Comparison of ENCODE assay signal across 14 cellular contexts in the genomic region with DNA sequence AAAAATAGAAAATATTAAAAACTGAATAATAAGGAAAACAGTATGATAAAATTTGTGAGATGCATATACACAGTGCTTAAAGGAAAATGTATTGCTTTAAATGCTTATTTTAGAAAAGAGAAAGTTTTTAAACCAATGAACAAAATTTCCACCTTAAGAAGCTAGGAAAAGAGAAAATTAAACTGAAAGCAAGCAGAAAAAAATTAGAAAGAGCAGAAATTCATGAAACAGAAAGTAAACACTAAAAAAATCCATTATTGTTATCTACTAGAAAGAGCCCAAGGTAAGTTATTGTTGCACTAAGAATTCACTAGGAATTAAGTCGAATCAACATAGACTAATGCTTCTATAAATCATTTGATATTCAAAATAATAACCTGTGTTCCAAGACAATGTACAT.
"Had no signal": no experiment of that assay in that cellular context is flagged by ENCODE, and none has a peak within 500 bp of the region (broad histone marks: within the 10 kb centered on the region; RNA-seq: fewer than 3 reads in every experiment).

No MANE protein-coding gene starts in this region.

- H3K9me3 ChIP-seq: testis had no signal

- H3K4me1 ChIP-seq: parathyroid adenoma, testis had no signal

- H3K27me3 ChIP-seq: testis had no signal

- H3K27me3 Mint-ChIP-seq: activated naive CD4-positive, alpha-beta T cell treated with anti-CD3 and anti-CD28 coated beads, Interleukin-2, amount 50 U/mL, for 24 hours; brain; stimulated activated naive CD8-positive, alpha-beta T cell treated with anti-CD3 and anti-CD28 coated beads, Interleukin-15, amount 100 ng/mL, for 72 hours had no signal

- H3K79me2 ChIP-seq: parathyroid adenoma had no signal

- H3K4me3 ChIP-seq: testis had no signal

- H3K4me3 Mint-ChIP-seq: brain had no signal

- H3K4me1 Mint-ChIP-seq: brain had no signal

- DNase-seq: activated CD4-positive, alpha-beta T cell treated with anti-CD3 and anti-CD28 coated beads for 4 hours; activated effector memory CD4-positive, alpha-beta T cell treated with Interleukin-2 at 50 U/mL for 16 hours; activated T-cell treated with anti-CD3 and anti-CD28 coated beads for 4 hours; amygdala; cerebellar nuclear complex; hypothalamus; stimulated activated CD4-positive, alpha-beta T cell treated with anti-CD3 and anti-CD28 coated beads, Interleukin-15, amount 100 ng/mL, for 24 hours; stimulated activated CD4-positive, alpha-beta T cell treated with anti-CD3 and anti-CD28 coated beads, Interleukin-4, amount 100 ng/mL, for 24 hours; stimulated activated naive CD8-positive, alpha-beta T cell treated with anti-CD3 and anti-CD28 coated beads, Interleukin-15, amount 100 ng/mL, for 72 hours; T1000; testis had no signal

- H3K27ac ChIP-seq: parathyroid adenoma, testis had no signal

- H2AFZ ChIP-seq: parathyroid adenoma had no signal

- H3K9me3 Mint-ChIP-seq: activated naive CD4-positive, alpha-beta T cell treated with anti-CD3 and anti-CD28 coated beads, Interleukin-2, amount 50 U/mL, for 24 hours; brain; stimulated activated naive CD8-positive, alpha-beta T cell treated with anti-CD3 and anti-CD28 coated beads, Interleukin-15, amount 100 ng/mL, for 72 hours had no signal
